In genomic region chr5:134206627-134207160, GRCh38 we compare ENCODE assay signal across 1 cellular context.
TF ChIP-seq lines count a peak whose summit lies in the region.

No MANE protein-coding gene starts in this region.

TF ChIP-seq in H1, 55 proteins besides CTCF, POLR2A, EP300 and RAD21:
- TF ChIP-seq SP2 (IDR thresholded peaks at IDR 0.05; ENCODE audit: low read length) (no peak), POLR2AphosphoS5 (IDR thresholded peaks at IDR 0.05; ENCODE audit: low read depth, low read length) (no peak), CEBPB (IDR thresholded peaks at IDR 0.05; ENCODE audit: low read depth, low read length) (no peak), TAF7 (optimal IDR thresholded peaks at IDR 0.05; ENCODE audit: borderline replicate concordance, low read depth, low read length) (no peak), CHD7 (IDR thresholded peaks at IDR 0.05; ENCODE audit: insufficient replicate concordance, low read length) (no peak), SUZ12 (IDR thresholded peaks at IDR 0.05; ENCODE audit: low read length) (no peak), FOSL1 (IDR thresholded peaks at IDR 0.05; ENCODE audit: insufficient read depth, low read depth, low read length) (no peak), TBP (IDR thresholded peaks at IDR 0.05; ENCODE audit: low read depth, low read length) (no peak), GABPA (IDR thresholded peaks at IDR 0.05; ENCODE audit: borderline replicate concordance, insufficient read depth, low read length) (no peak), HDAC2 (IDR thresholded peaks at IDR 0.05; ENCODE audit: borderline replicate concordance in 1 of 2, low read depth in 2 of 2, low read length in 2 of 2) (no peak)
